In the genomic region with DNA sequence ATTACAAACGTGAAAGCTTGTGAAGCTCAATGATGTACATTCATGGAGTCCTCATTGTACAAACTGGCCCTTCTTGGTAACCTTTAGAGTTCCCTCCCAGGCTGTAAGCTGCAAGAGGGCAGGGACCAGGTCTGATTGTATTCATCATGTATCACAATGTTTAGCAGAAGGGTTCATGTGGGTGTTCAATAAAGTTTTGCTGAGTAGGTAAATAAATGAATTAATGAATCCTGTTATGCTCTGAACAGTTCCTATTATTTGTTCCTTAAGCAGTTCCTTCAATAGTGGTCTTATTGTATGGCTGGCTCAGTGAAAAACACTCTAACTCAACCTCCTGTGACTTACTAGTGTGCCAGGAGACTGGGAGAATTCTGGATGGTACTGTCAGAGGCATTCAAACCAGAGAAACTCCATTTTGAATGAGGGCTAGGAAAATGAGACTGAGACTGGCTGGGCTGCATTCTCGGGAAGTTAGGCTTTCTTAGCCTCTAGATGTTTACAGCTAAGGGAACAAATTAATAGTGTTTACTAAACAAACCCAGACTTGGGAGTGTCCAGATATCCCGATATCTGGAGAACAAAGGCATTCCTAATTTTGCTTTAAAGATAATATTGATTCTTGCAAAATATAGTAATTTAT, we compare ENCODE assay signal across 1 cellular context.
TF ChIP-seq lines count a peak whose summit lies in the region.

No MANE protein-coding gene starts in this region.

TF ChIP-seq in HCT116, 20 proteins besides CTCF, POLR2A, EP300 and RAD21:
- TF ChIP-seq EZH2phosphoT487 (IDR thresholded peaks at IDR 0.05; ENCODE audit: borderline replicate concordance), result no peak
- TF ChIP-seq CEBPB (IDR thresholded peaks at IDR 0.05; ENCODE audit: low read depth), result no peak
- TF ChIP-seq, protein P1, sequence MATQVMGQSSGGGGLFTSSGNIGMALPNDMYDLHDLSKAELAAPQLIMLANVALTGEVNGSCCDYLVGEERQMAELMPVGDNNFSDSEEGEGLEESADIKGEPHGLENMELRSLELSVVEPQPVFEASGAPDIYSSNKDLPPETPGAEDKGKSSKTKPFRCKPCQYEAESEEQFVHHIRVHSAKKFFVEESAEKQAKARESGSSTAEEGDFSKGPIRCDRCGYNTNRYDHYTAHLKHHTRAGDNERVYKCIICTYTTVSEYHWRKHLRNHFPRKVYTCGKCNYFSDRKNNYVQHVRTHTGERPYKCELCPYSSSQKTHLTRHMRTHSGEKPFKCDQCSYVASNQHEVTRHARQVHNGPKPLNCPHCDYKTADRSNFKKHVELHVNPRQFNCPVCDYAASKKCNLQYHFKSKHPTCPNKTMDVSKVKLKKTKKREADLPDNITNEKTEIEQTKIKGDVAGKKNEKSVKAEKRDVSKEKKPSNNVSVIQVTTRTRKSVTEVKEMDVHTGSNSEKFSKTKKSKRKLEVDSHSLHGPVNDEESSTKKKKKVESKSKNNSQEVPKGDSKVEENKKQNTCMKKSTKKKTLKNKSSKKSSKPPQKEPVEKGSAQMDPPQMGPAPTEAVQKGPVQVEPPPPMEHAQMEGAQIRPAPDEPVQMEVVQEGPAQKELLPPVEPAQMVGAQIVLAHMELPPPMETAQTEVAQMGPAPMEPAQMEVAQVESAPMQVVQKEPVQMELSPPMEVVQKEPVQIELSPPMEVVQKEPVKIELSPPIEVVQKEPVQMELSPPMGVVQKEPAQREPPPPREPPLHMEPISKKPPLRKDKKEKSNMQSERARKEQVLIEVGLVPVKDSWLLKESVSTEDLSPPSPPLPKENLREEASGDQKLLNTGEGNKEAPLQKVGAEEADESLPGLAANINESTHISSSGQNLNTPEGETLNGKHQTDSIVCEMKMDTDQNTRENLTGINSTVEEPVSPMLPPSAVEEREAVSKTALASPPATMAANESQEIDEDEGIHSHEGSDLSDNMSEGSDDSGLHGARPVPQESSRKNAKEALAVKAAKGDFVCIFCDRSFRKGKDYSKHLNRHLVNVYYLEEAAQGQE (IDR thresholded peaks at IDR 0.05; ENCODE audit: low read depth), result no peak
- no peak for TF ChIP-seq YY1 (IDR thresholded peaks at IDR 0.05; ENCODE audit: extremely low read depth, insufficient replicate concordance, low read depth, low read length)
- no peak for TF ChIP-seq ATF3 (IDR thresholded peaks at IDR 0.05)
- TF ChIP-seq SRF (IDR thresholded peaks at IDR 0.05; ENCODE audit: low read depth), result no peak
- TF ChIP-seq ZBTB33 (IDR thresholded peaks at IDR 0.05; ENCODE audit: extremely low read depth, insufficient replicate concordance, low read length), result no peak
- TF ChIP-seq FOSL1 (IDR thresholded peaks at IDR 0.05; ENCODE audit: low read depth), result no peak
- no peak for TF ChIP-seq SIN3A (IDR thresholded peaks at IDR 0.05; ENCODE audit: low read depth)
- no peak for TF ChIP-seq JUND (IDR thresholded peaks at IDR 0.05)
- no peak for TF ChIP-seq CBX3 (IDR thresholded peaks at IDR 0.05; ENCODE audit: low read depth)
- no peak for TF ChIP-seq SP1 (IDR thresholded peaks at IDR 0.05; ENCODE audit: low read depth)
- no peak for TF ChIP-seq EZH2 (IDR thresholded peaks at IDR 0.05)
- TF ChIP-seq ZFX (IDR thresholded peaks at IDR 0.05), result no peak
- no peak for TF ChIP-seq ELF1 (IDR thresholded peaks at IDR 0.05; ENCODE audit: borderline replicate concordance, low read depth)
- no peak for TF ChIP-seq MAX (IDR thresholded peaks at IDR 0.05)
